In the genomic region with DNA sequence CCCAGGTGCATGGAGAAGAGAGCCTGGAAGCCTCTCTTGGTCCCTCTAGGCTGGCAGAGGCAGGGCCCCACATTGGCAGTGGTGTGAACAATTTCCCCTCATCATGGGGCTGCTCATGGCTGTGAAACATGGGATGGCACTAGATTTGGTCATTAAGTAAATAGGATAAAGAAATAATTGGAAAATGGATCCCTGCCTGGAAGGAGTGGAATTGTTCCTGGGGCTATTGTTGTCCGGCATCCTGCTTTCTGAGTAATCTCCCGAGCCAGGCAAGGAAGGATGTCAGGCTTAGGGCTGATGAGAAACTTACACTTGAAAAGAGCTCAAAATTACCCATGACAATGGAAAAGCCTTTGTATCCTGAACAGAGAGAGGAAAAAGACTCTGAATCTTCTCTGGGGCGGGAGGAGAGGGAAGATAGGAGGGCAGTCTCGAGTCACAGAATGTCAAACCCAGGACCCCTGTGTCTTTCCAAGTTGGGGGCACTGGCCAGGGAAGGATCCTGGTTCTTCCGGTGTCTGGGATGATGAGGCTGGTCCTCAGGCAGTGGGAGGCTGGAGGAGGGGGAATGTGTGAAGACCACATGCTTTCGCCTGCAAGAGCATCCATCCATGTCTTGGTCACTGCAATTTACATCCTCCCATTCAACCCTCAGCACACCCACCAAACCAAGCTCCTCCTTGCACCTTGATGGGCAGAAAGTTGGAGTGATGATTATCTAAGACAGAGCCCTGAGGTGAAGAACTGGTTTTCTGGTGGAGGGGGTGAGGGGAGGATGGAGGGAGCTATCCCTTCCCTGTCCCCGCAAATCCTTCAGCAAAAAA, we compare ENCODE assay signal across 22 cellular contexts. TPM values are rescaled to one million over a fixed set of nuclear protein-coding genes. Genes with fewer than 3 reads are reported as not detected.
DNase-seq lines count a peak whose midpoint lies in the region; ATAC-seq and TF ChIP-seq lines count a peak whose summit lies in the region.
"Had no signal": no experiment of that assay in that cellular context is flagged by ENCODE, and none has a peak within 500 bp of the region (broad histone marks: within the 10 kb centered on the region; RNA-seq: fewer than 3 reads in every experiment).

No MANE protein-coding gene starts in this region.

- H3K4me1 ChIP-seq in H9 (ENCODE audit: insufficient read depth, low read length): peaks cover 6% of the 10 kb centered on the region; the same call in 1 of the 2 replicates
- H3K4me1 ChIP-seq in osteoblast (ENCODE audit: insufficient read depth, low read length): peaks cover 19% of the 10 kb centered on the region
- no peaks in the 10 kb centered on the region for H3K4me1 ChIP-seq in CD8-positive, alpha-beta T cell (ENCODE audit: insufficient read depth, low read length)
- H3K4me1 ChIP-seq: esophagus muscularis mucosa, vagina had no signal

- no peak overlapping the region for H2BK5ac ChIP-seq in H9 (ENCODE audit: insufficient read length, low read length)

- no peak overlapping the region for H3T11ph ChIP-seq in H9 (ENCODE audit: low read length)

- no peak overlapping the region for H2BK15ac ChIP-seq in H9 (ENCODE audit: low read depth, low read length)

- H3K23ac ChIP-seq in H9 (ENCODE audit: insufficient read length, low read depth, low read length): no peak overlapping the region

- peaks cover 43 to 46% of the 10 kb centered on the region in 2 experiments for H3K4me1 Mint-ChIP-seq in H9
- no peaks in the 10 kb centered on the region for H3K4me1 Mint-ChIP-seq in CD4-positive, alpha-beta T cell (ENCODE audit: low read depth)
- no peaks in the 10 kb centered on the region for H3K4me1 Mint-ChIP-seq in CD8-positive, alpha-beta T cell (ENCODE audit: low read depth)
- H3K4me1 Mint-ChIP-seq: activated T-helper 17 cell treated with anti-CD3 and anti-CD28 coated beads, Interleukin-2, amount 50 U/mL, for 72 hours had no signal

- TF ChIP-seq CTCF in H9 (conservative IDR thresholded peaks at IDR 0.05) (no peak), RWPE1 (conservative IDR thresholded peaks at IDR 0.05; ENCODE audit: low read depth) (no peak), fibroblast of mammary gland (conservative IDR thresholded peaks at IDR 0.05; ENCODE audit: control insufficient read depth, insufficient read depth, low read depth, low read length) (no peak), osteoblast (IDR thresholded peaks at IDR 0.05; ENCODE audit: extremely low read depth, low read depth, low read length) (no peak), GM13976 (IDR thresholded peaks at IDR 0.05; ENCODE audit: borderline replicate concordance, control extremely low read depth, extremely low read depth, insufficient read depth, missing control alignments) (no peak)
- TF ChIP-seq CTCF in CD4-positive, alpha-beta T cell (IDR thresholded peaks at IDR 0.05): no peak
- no peak for TF ChIP-seq CTCF in CD8-positive, alpha-beta T cell (IDR thresholded peaks at IDR 0.05)

- peak overlapping the region; percentile 68 to 97 (median 69); a peak in 5 of 7 replicates for H3K27ac Mint-ChIP-seq in H9
- no peak overlapping the region for H3K27ac Mint-ChIP-seq in CD4-positive, alpha-beta T cell
- H3K27ac Mint-ChIP-seq in CD8-positive, alpha-beta T cell: no peak overlapping the region
- H3K27ac Mint-ChIP-seq: activated CD8-positive, alpha-beta T cell treated with anti-CD3 and anti-CD28 coated beads, Interleukin-2, amount 10 ng/mL, durations not matched to agents 7 days and 5 days; activated T-helper 17 cell treated with anti-CD3 and anti-CD28 coated beads, Interleukin-2, amount 50 U/mL, for 72 hours had no signal

- no peak overlapping the region for H2AK5ac ChIP-seq in H9 (ENCODE audit: insufficient read length, low read length)

- H3K4ac ChIP-seq in H9 (ENCODE audit: low read depth, low read length): no peak overlapping the region

- H3K36me3 ChIP-seq in osteoblast (ENCODE audit: insufficient read depth, low read length): no peaks in the 10 kb centered on the region
- no peaks in the 10 kb centered on the region for H3K36me3 ChIP-seq in CD8-positive, alpha-beta T cell (ENCODE audit: insufficient read depth, low read length)
- H3K36me3 ChIP-seq: esophagus muscularis mucosa, neutrophil, vagina had no signal

- no peak overlapping the region for H3K9ac ChIP-seq in H9 (ENCODE audit: extremely low read depth, insufficient read length, low read length)

- peaks cover 26% of the 10 kb centered on the region for H3K27me3 Mint-ChIP-seq in H9 (ENCODE audit: low read depth)
- H3K27me3 Mint-ChIP-seq in CD4-positive, alpha-beta T cell: peaks cover 42% of the 10 kb centered on the region
- peaks cover 17% of the 10 kb centered on the region for H3K27me3 Mint-ChIP-seq in CD8-positive, alpha-beta T cell (ENCODE audit: low read depth)

- no peak for ATAC-seq in CD4-positive, alpha-beta T cell (ENCODE audit: poor library complexity)
- no peak for ATAC-seq in CD8-positive, alpha-beta T cell
- ATAC-seq: activated CD8-positive, alpha-beta T cell treated with anti-CD3 and anti-CD28 coated beads, Interleukin-2, amount 10 ng/mL, durations not matched to agents 7 days and 5 days; activated T-helper 17 cell treated with anti-CD3 and anti-CD28 coated beads, Interleukin-2, amount 50 U/mL, for 72 hours; stimulated activated naive CD8-positive, alpha-beta T cell treated with anti-CD3 and anti-CD28 coated beads, Interleukin-15, Interleukin-2, amounts not matched to agents 100 U/mL and 50 U/mL, for 24 hours had no signal

- no peak overlapping the region for H3K4me3 ChIP-seq in fibroblast of mammary gland (ENCODE audit: control insufficient read depth, low read depth, low read length)
- no peak overlapping the region for H3K4me3 ChIP-seq in osteoblast (ENCODE audit: insufficient read depth, low read length)
- H3K4me3 ChIP-seq in CD8-positive, alpha-beta T cell (ENCODE audit: low read depth, low read length): no peak overlapping the region
- H3K4me3 ChIP-seq: coronary artery, esophagus muscularis mucosa, vagina had no signal

- no peak overlapping the region for H3K18ac ChIP-seq in H9 (ENCODE audit: insufficient read length, low read depth, low read length)

- CTCF ChIA-PET in RWPE1 (lab: Yijun Ruan, JAX): interaction anchor here (0.7 to 1.2 kb wide), 2 partner anchors 95 to 387 kb away, joined by 3 read pairs; no protein-coding TSS in a partner anchor
- CTCF ChIA-PET in CD4-positive, alpha-beta T cell (lab: Charles Lee): no interaction called here
- CTCF ChIA-PET in CD8-positive, alpha-beta T cell (lab: Charles Lee): interaction anchor here (0.9 kb wide), 1 partner anchor 439 kb away, joined by 3 read pairs; no protein-coding TSS in a partner anchor

- no peak overlapping the region for H2BK20ac ChIP-seq in H9 (ENCODE audit: low read depth, low read length, poor library complexity, severe bottlenecking)

- H3K79me1 ChIP-seq in H9 (ENCODE audit: insufficient read depth, low read depth, low read length, poor library complexity, severe bottlenecking): no peaks in the 10 kb centered on the region

- H4K20me1 ChIP-seq in H9 (ENCODE audit: control insufficient read depth, insufficient read depth, insufficient read length) (no peaks in the 10 kb centered on the region), osteoblast (ENCODE audit: insufficient read depth, low read length) (no peaks in the 10 kb centered on the region)

- no peak overlapping the region for H3K56ac ChIP-seq in H9 (ENCODE audit: insufficient read length, low read depth, low read length)

- H3K36me3 Mint-ChIP-seq in H9 (ENCODE audit: insufficient read depth in 1 of 3, low read depth in 3 of 3): no peaks in the 10 kb centered on the region; a peak in 1 of 7 replicates
- no peaks in the 10 kb centered on the region for H3K36me3 Mint-ChIP-seq in CD4-positive, alpha-beta T cell (ENCODE audit: low read depth)
- H3K36me3 Mint-ChIP-seq in CD8-positive, alpha-beta T cell: no peaks in the 10 kb centered on the region

- H2BK120ac ChIP-seq in H9 (ENCODE audit: low read depth, low read length, poor library complexity, severe bottlenecking): no peak overlapping the region

- no CpG with 5 or more reads among the region's 7 CpGs for WGBS in H9 (ENCODE audit: extremely low coverage, insufficient read length, low lambda C conversion rate)

- peak overlapping the region; percentile 10 to 67; a peak in 4 of 5 replicates for H3K4me3 Mint-ChIP-seq in H9
- H3K4me3 Mint-ChIP-seq in CD4-positive, alpha-beta T cell: no peak overlapping the region
- no peak overlapping the region for H3K4me3 Mint-ChIP-seq in CD8-positive, alpha-beta T cell
- H3K4me3 Mint-ChIP-seq: activated CD8-positive, alpha-beta T cell treated with anti-CD3 and anti-CD28 coated beads, Interleukin-2, amount 10 ng/mL, durations not matched to agents 7 days and 5 days; activated T-helper 17 cell treated with anti-CD3 and anti-CD28 coated beads, Interleukin-2, amount 50 U/mL, for 72 hours had no signal

- H2AFZ ChIP-seq in H9 (ENCODE audit: low read length): no peak overlapping the region
- H2AFZ ChIP-seq in osteoblast (ENCODE audit: low read length): no peak overlapping the region

- intact Hi-C loops in CD4-positive, alpha-beta T cell (cut with DNase I, micrococcal nuclease): no loop called here
- intact Hi-C loops in CD8-positive, alpha-beta T cell (cut with DNase I, micrococcal nuclease): no loop called here

- H3K23me2 ChIP-seq in H9 (ENCODE audit: insufficient read length, low read depth, low read length, poor library complexity, severe bottlenecking): peaks cover 3% of the 10 kb centered on the region

- H3K79me2 ChIP-seq in H9 (ENCODE audit: insufficient read depth, low read length) (no peaks in the 10 kb centered on the region), osteoblast (ENCODE audit: insufficient read depth, low read length) (no peaks in the 10 kb centered on the region)

- H3K14ac ChIP-seq in H9 (ENCODE audit: insufficient read depth, low read length): no peak overlapping the region

- H3K9me3 ChIP-seq in H9 (ENCODE audit: control insufficient read depth, low read depth, low read length) (no peaks in the 10 kb centered on the region), osteoblast (ENCODE audit: low read depth, low read length) (no peaks in the 10 kb centered on the region)
- H3K9me3 ChIP-seq in CD4-positive, alpha-beta T cell (ENCODE audit: control insufficient read depth, low read length): no peaks in the 10 kb centered on the region
- no peaks in the 10 kb centered on the region for H3K9me3 ChIP-seq in CD8-positive, alpha-beta T cell (ENCODE audit: low read length)
- H3K9me3 ChIP-seq: esophagus muscularis mucosa, neutrophil, vagina had no signal

- peak; percentile 53 for DNase-seq in H9
- peak; percentile 46 for DNase-seq in RWPE1 (ENCODE audit: low spot score)
- DNase-seq in fibroblast of mammary gland (ENCODE audit: low read depth): peak; percentile 42
- DNase-seq in osteoblast (ENCODE audit: insufficient read length, low spot score, missing footprints): peak; percentile 57
- no peak for DNase-seq in CD4-positive, alpha-beta T cell
- no peak for DNase-seq in CD8-positive, alpha-beta T cell
- no peak for DNase-seq in GM13976 (ENCODE audit: low spot score)
- DNase-seq: activated CD8-positive, alpha-beta T cell treated with anti-CD3 and anti-CD28 coated beads, Interleukin-2, amount 10 ng/mL, durations not matched to agents 7 days and 5 days; anterior cingulate cortex; hypothalamus; NCI-H2029; NCI-H524 treated with DMSO at 0.1 percent for 48 hours; stimulated activated naive CD8-positive, alpha-beta T cell treated with anti-CD3 and anti-CD28 coated beads, Interleukin-15, Interleukin-2, amounts not matched to agents 100 U/mL and 50 U/mL, for 24 hours had no signal

- H2BK12ac ChIP-seq in H9 (ENCODE audit: insufficient read length, low read depth, low read length): no peak overlapping the region

- peak overlapping the region; percentile 49 for H3K4me2 ChIP-seq in H9 (ENCODE audit: insufficient read depth, insufficient read length, low read length)
- no peak overlapping the region for H3K4me2 ChIP-seq in osteoblast (ENCODE audit: insufficient read depth, low read length)

- POLR2A ChIA-PET in RWPE1 (lab: Yijun Ruan, JAX; ENCODE audit: low non-redundant PET): no interaction called here
- POLR2A ChIA-PET in CD4-positive, alpha-beta T cell (lab: Charles Lee): no interaction called here
- POLR2A ChIA-PET in CD8-positive, alpha-beta T cell (lab: Charles Lee): no interaction called here

- no peak overlapping the region for H4K8ac ChIP-seq in H9 (replicated peaks; ENCODE audit: insufficient read length, low read depth, low read length)

- no peak overlapping the region for H4K91ac ChIP-seq in H9 (ENCODE audit: insufficient read length, low read depth, low read length)

- no peak overlapping the region for H3K27ac ChIP-seq in H9 (ENCODE audit: insufficient read length, low read depth, low read length)
- H3K27ac ChIP-seq in RWPE1: no peak overlapping the region
- H3K27ac ChIP-seq in osteoblast (ENCODE audit: low read depth, low read length): no peak overlapping the region
- H3K27ac ChIP-seq in CD4-positive, alpha-beta T cell (ENCODE audit: low read depth, low read length): no peak overlapping the region
- H3K27ac ChIP-seq in CD8-positive, alpha-beta T cell (ENCODE audit: low read depth, low read length): no peak overlapping the region
- H3K27ac ChIP-seq: coronary artery, esophagus muscularis mucosa, HL-60, neutrophil, vagina, VCaP had no signal

- H3K27me3 ChIP-seq in H9 (ENCODE audit: insufficient read depth, low read length) (no peaks in the 10 kb centered on the region), osteoblast (ENCODE audit: insufficient read depth, low read length) (peaks cover 21% of the 10 kb centered on the region)
- peaks cover 5% of the 10 kb centered on the region for H3K27me3 ChIP-seq in CD4-positive, alpha-beta T cell (ENCODE audit: control insufficient read depth, insufficient read depth, low read length)
- H3K27me3 ChIP-seq in CD8-positive, alpha-beta T cell (ENCODE audit: insufficient read depth, low read length): no peaks in the 10 kb centered on the region
- H3K27me3 ChIP-seq: vagina had no signal

- H4K5ac ChIP-seq in H9 (ENCODE audit: insufficient read length, low read depth, low read length): no peak overlapping the region

- in situ Hi-C loops in GM13976 (cut with MboI; ENCODE audit: low sequenced_read_pairs, unreplicated experiment): loop anchor here (25.0 kb wide), 1 partner anchor 309 kb away; no protein-coding TSS in a partner anchor

- H3K9me3 Mint-ChIP-seq in H9: peaks cover 2 to 3% of the 10 kb centered on the region in 2 experiments; a peak in 2 of 5 replicates
- H3K9me3 Mint-ChIP-seq in CD4-positive, alpha-beta T cell: no peaks in the 10 kb centered on the region
- H3K9me3 Mint-ChIP-seq in CD8-positive, alpha-beta T cell: no peaks in the 10 kb centered on the region
- H3K9me3 Mint-ChIP-seq: activated T-helper 17 cell treated with anti-CD3 and anti-CD28 coated beads, Interleukin-2, amount 50 U/mL, for 72 hours had no signal

RNA-seq across cellular contexts. Expression of gene STEAP3, which starts 27.1 kb away (rescaled TPM):
- total RNA-seq in H9 (2021) (15.4 and 15.9 TPM in 2 replicates), osteoblast (27.4 and 40.9 TPM in 2 replicates)
- not detected for total RNA-seq in CD4-positive, alpha-beta T cell
- total RNA-seq in CD8-positive, alpha-beta T cell: not detected

RNA-seq across cellular contexts. Expression of gene C1QL2, which starts 38.0 kb away (rescaled TPM):
- total RNA-seq in H9 (2021) (0.81 and 0.90 TPM in 2 replicates), osteoblast (not detected in 2 replicates)
- not detected for total RNA-seq in CD4-positive, alpha-beta T cell
- not detected for total RNA-seq in CD8-positive, alpha-beta T cell
- total RNA-seq: activated CD8-positive, alpha-beta T cell treated with anti-CD3 and anti-CD28 coated beads, Interleukin-2, amount 10 ng/mL, durations not matched to agents 7 days and 5 days; activated T-helper 17 cell treated with anti-CD3 and anti-CD28 coated beads, Interleukin-2, amount 50 U/mL, for 72 hours; esophagus muscularis mucosa; mesenteric fat pad; skeletal muscle tissue; vagina had no signal

Comparison
In these comparisons a context has a peak if more than half of its experiments do, and no peak if none do; other contexts are left out.
1. DNase-seq: peak in H9 (single experiment), RWPE1 (single experiment), fibroblast of mammary gland (single experiment) and osteoblast (single experiment); none in CD4-positive, alpha-beta T cell (0 of 10), CD8-positive, alpha-beta T cell (0 of 7) and GM13976 (single experiment).
2. H3K27ac Mint-ChIP-seq: peak in H9 (3 of 3); none in CD4-positive, alpha-beta T cell (single experiment) and CD8-positive, alpha-beta T cell (single experiment).
3. H3K4me3 Mint-ChIP-seq: peak in H9 (2 of 2); none in CD4-positive, alpha-beta T cell (single experiment) and CD8-positive, alpha-beta T cell (single experiment).
4. RNA of gene STEAP3, which starts 27.1 kb away (total RNA-seq): 27.4 to 40.9 TPM in osteoblast and 15.4 to 15.9 TPM in H9; not detected in CD8-positive, alpha-beta T cell and not detected in CD4-positive, alpha-beta T cell; every median in the first group is over 10 times any median in the second.